9 cellular contexts compared by ENCODE assay signal in genomic region chr17:10172241-10172741, GRCh38. TPM values are rescaled to one million over a fixed set of nuclear protein-coding genes. Genes with fewer than 3 reads are reported as not detected.
DNase-seq lines count a peak whose midpoint lies in the region; ATAC-seq, FAIRE-seq and TF ChIP-seq lines count a peak whose summit lies in the region.
"Had no signal": no experiment of that assay in that cellular context is flagged by ENCODE, and none has a peak within 500 bp of the region (broad histone marks: within the 10 kb centered on the region; RNA-seq: fewer than 3 reads in every experiment).

No MANE protein-coding gene starts in this region.

- peak; percentile 34 for ATAC-seq in Right ventricle myocardium superior (ENCODE audit: poor library complexity)
- peak; percentile 36 to 53 for ATAC-seq in right cardiac atrium

- H3K4me3 ChIP-seq in right cardiac atrium (ENCODE audit: low read length), result no peak overlapping the region
- no peak overlapping the region for H3K4me3 ChIP-seq in BE2C (ENCODE audit: low read depth, low read length)
- H3K4me3 ChIP-seq: pancreas had no signal

- no peaks in the 10 kb centered on the region for H3K36me3 ChIP-seq in BE2C
- H3K36me3 ChIP-seq: pancreas had no signal

- H3K4me1 ChIP-seq in right cardiac atrium (ENCODE audit: control insufficient read depth, insufficient read depth, low read length) (peaks cover 6% of the 10 kb centered on the region), BE2C (no peaks in the 10 kb centered on the region)
- H3K4me1 ChIP-seq: pancreas had no signal

- intact Hi-C loops in Right ventricle myocardium superior (cut with DNase I), result no loop called here
- intact Hi-C loops in cardiac septum (cut with DNase I), result no loop called here
- intact Hi-C loops in right cardiac atrium (cut with DNase I), result no loop called here

- TF ChIP-seq CTCF in BE2C (IDR thresholded peaks at IDR 0.05; ENCODE audit: low read depth, low read length), result no peak

- H3K27ac ChIP-seq in right cardiac atrium (ENCODE audit: low read length), result peak overlapping the region; percentile 41
- H3K27ac ChIP-seq: pancreas had no signal

- H3K9me3 ChIP-seq in right cardiac atrium (ENCODE audit: control insufficient read depth, low read length), result no peaks in the 10 kb centered on the region
- no peaks in the 10 kb centered on the region for H3K9me3 ChIP-seq in BE2C
- H3K9me3 ChIP-seq: pancreas had no signal

- 45% methylated on average over 3 of the region's 3 CpGs for WGBS in right cardiac atrium

- no peak for FAIRE-seq in urothelium cell line (lab: Jason Lieb, UNC)
- FAIRE-seq: pancreas had no signal

- DNase-seq in Right ventricle myocardium superior (no peak), cardiac septum (ENCODE audit: low spot score) (no peak), NAMALWA (ENCODE audit: low spot score) (peak; percentile 1), right cardiac atrium (peak in 1 of 3 donors; percentile 61), urothelium cell line (ENCODE audit: low spot score) (peak; percentile 16), COR-L47 (lab: John Stamatoyannopoulos, UW) (no peak), glomerular visceral epithelial cell (ENCODE audit: extremely low spot score) (no peak), BE2C (no peak)
- DNase-seq: pancreas had no signal

- H3K27me3 ChIP-seq in right cardiac atrium (ENCODE audit: control insufficient read depth, insufficient read depth) (no peaks in the 10 kb centered on the region), BE2C (no peaks in the 10 kb centered on the region)
- H3K27me3 ChIP-seq: pancreas had no signal

RNA-seq across cellular contexts. Expression of gene GAS7, which starts 26.1 kb away (rescaled TPM):
- total RNA-seq in Right ventricle myocardium superior, result 72.1 TPM
- 75.9 TPM for total RNA-seq in cardiac septum
- total RNA-seq in right cardiac atrium, result 100 to 1,000 TPM in 3 of 4 donors, 10 to 100 TPM in 1; 68.1 to 200 (median 122) TPM
- 40.3 TPM for polyA plus RNA-seq in right cardiac atrium
- 0.19 TPM for polyA plus RNA-seq in BE2C (2012; ENCODE audit: insufficient read depth, insufficient read length, low read depth)

Comparison
In these comparisons a context has a peak if more than half of its experiments do, and no peak if none do; other contexts are left out.
1. DNase-seq: peak in NAMALWA (single experiment) and urothelium cell line (single experiment); none in Right ventricle myocardium superior (single experiment), cardiac septum (single experiment), COR-L47 (single experiment), glomerular visceral epithelial cell (single experiment) and BE2C (single experiment).